Comparison of ENCODE assay signal across 21 cellular contexts in the genomic region with DNA sequence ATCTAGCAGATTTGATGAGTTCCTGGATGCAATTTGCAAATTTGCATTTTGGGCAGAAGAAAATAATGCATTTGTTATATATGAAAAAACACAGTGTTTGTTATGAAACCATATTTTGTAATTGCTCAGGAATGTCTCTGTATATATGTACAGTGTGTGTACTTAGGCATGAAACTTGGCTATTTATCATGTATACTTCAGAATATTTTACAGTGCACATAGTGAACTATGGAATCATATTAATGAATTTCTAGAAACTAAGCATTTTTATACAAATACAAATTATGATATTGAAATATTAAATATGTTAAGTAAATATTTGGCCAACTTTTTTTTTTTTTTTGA.
"Had no signal": no experiment of that assay in that cellular context is flagged by ENCODE, and none has a peak within 500 bp of the region (broad histone marks: within the 10 kb centered on the region; RNA-seq: fewer than 3 reads in every experiment).

No MANE protein-coding gene starts in this region.

- H3K36me3 Mint-ChIP-seq: natural killer cell treated with Interleukin-12 subunit alpha and Interleukin-12 subunit beta and Interleukin-15 and Interleukin-18, amount 100 ng/mL, for 72 hours had no signal

- H3K4me3 Mint-ChIP-seq: activated T-cell treated with anti-CD3 and anti-CD28 coated beads, Interleukin-2, amount 50 U/mL, for 72 hours; dendritic cell treated with granulocyte-macrophage colony-stimulating factor and Interleukin-4, amounts not matched to agents 40 ng/mL and 50 ng/mL, for 4 days; mesothelial cell of epicardium; natural killer cell treated with Interleukin-12 subunit alpha and Interleukin-12 subunit beta and Interleukin-15 and Interleukin-18, amount 100 ng/mL, for 72 hours; stimulated activated naive CD8-positive, alpha-beta T cell treated with anti-CD3 and anti-CD28 coated beads, Interleukin-15, Interleukin-2, amounts not matched to agents 100 ng/mL and 50 ng/mL, for 24 hours had no signal

- ATAC-seq: activated T-cell treated with anti-CD3 and anti-CD28 coated beads, Interleukin-2, amount 50 U/mL, for 72 hours; left lobe of liver; natural killer cell treated with Interleukin-12 subunit alpha and Interleukin-12 subunit beta and Interleukin-15 and Interleukin-18, amount 100 ng/mL, for 72 hours had no signal

- H3K4me1 ChIP-seq: ascending aorta, esophagus squamous epithelium, transverse colon, uterus had no signal

- H3K27me3 Mint-ChIP-seq: dendritic cell treated with granulocyte-macrophage colony-stimulating factor and Interleukin-4, amounts not matched to agents 40 ng/mL and 50 ng/mL, for 4 days; natural killer cell treated with Interleukin-12 subunit alpha and Interleukin-12 subunit beta and Interleukin-15 and Interleukin-18, amount 100 ng/mL, for 72 hours; stimulated activated naive CD8-positive, alpha-beta T cell treated with anti-CD3 and anti-CD28 coated beads, Interleukin-15, Interleukin-2, amounts not matched to agents 100 ng/mL and 50 ng/mL, for 24 hours had no signal

- H3K4me1 Mint-ChIP-seq: mesothelial cell of epicardium had no signal

- H3K9me3 ChIP-seq: ascending aorta, esophagus squamous epithelium, neutrophil, transverse colon, uterus had no signal

- DNase-seq: activated CD4-positive, alpha-beta T cell treated with anti-CD3 and anti-CD28 coated beads, Interleukin-2, amount 50 U/mL, for 4 hours; activated effector memory CD4-positive, alpha-beta T cell treated with anti-CD3 and anti-CD28 coated beads, Interleukin-2, amount 50 U/mL, for 16 hours; activated naive CD4-positive, alpha-beta T cell treated with anti-CD3 and anti-CD28 coated beads, Interleukin-2, amount 50 U/mL, for 16 hours; activated T-cell treated with anti-CD3 and anti-CD28 coated beads, Interleukin-2, amount 50 U/mL, for 72 hours; effector CD8-positive, alpha-beta T cell; esophagus squamous epithelium; foreskin melanocyte; hypothalamus; kidney; retina; transverse colon; uterus; WERI-Rb-1 had no signal

- H3K36me3 ChIP-seq: ascending aorta, esophagus squamous epithelium, neutrophil, transverse colon, uterus, WERI-Rb-1 had no signal

- H3K27ac ChIP-seq: esophagus squamous epithelium, neutrophil, transverse colon, uterus, WERI-Rb-1 had no signal

- H3K4me3 ChIP-seq: ascending aorta, esophagus squamous epithelium, lung, transverse colon, uterus had no signal

- H3K27me3 ChIP-seq: ascending aorta, esophagus squamous epithelium, neutrophil, transverse colon, uterus had no signal

- H3K27ac Mint-ChIP-seq: activated T-cell treated with anti-CD3 and anti-CD28 coated beads, Interleukin-2, amount 50 U/mL, for 72 hours; dendritic cell treated with granulocyte-macrophage colony-stimulating factor and Interleukin-4, amounts not matched to agents 40 ng/mL and 50 ng/mL, for 4 days; mesothelial cell of epicardium; natural killer cell treated with Interleukin-12 subunit alpha and Interleukin-12 subunit beta and Interleukin-15 and Interleukin-18, amount 100 ng/mL, for 72 hours; stimulated activated naive CD8-positive, alpha-beta T cell treated with anti-CD3 and anti-CD28 coated beads, Interleukin-15, Interleukin-2, amounts not matched to agents 100 ng/mL and 50 ng/mL, for 24 hours had no signal
